Comparison of ENCODE assay signal across 10 cellular contexts in genomic region chr15:43218908-43219706, GRCh38. TPM values are rescaled to one million over a fixed set of nuclear protein-coding genes. Genes with fewer than 3 reads are reported as not detected.
A peak's percentile ranks its signal among the peaks of the same experiment; 100 is the strongest.
DNase-seq lines count a peak whose midpoint lies in the region; ATAC-seq and TF ChIP-seq lines count a peak whose summit lies in the region.
"Had no signal": no experiment of that assay in that cellular context is flagged by ENCODE, and none has a peak within 500 bp of the region (broad histone marks: within the 10 kb centered on the region; RNA-seq: fewer than 3 reads in every experiment).

No MANE protein-coding gene starts in this region.

- WGBS in GM23248 (ENCODE audit: low coverage in 1 of 2, low lambda C conversion rate in 2 of 2, missing lambda C conversion rate in 2 of 2), 2 experiments, result 38% methylated on average over 13 of the region's 13 CpGs

- TF ChIP-seq CTCF in CD14-positive monocyte (IDR thresholded peaks at IDR 0.05), result peak; percentile 24

- H3K27ac ChIP-seq in GM23248, result no peak overlapping the region

- H3K4me1 ChIP-seq in GM23248 (ENCODE audit: insufficient read depth), result no peaks in the 10 kb centered on the region

- no peaks in the 10 kb centered on the region for H3K4me1 Mint-ChIP-seq in CD14-positive monocyte
- H3K4me1 Mint-ChIP-seq: nephron had no signal

- H3K27me3 ChIP-seq in GM23248 (replicated peaks; ENCODE audit: insufficient read depth), result peaks cover 24% of the 10 kb centered on the region

- no peaks in the 10 kb centered on the region for H4K20me1 ChIP-seq in GM23248 (ENCODE audit: insufficient read depth)

- H3K9ac ChIP-seq in GM23248, result no peak overlapping the region

- no peak overlapping the region for H3K4me3 ChIP-seq in GM23248

- H3K9me2 ChIP-seq in GM23248 (ENCODE audit: insufficient read depth), result no peaks in the 10 kb centered on the region

- ATAC-seq in GM18861 (IDR thresholded peaks at IDR 0.05; ENCODE audit: unreplicated experiment), result no peak

- H3F3A ChIP-seq in GM23248 (ENCODE audit: insufficient read depth), result no peaks in the 10 kb centered on the region

- no peaks in the 10 kb centered on the region for H3K36me3 Mint-ChIP-seq in CD14-positive monocyte

- DNase-seq in CD14-positive monocyte (ENCODE audit: low spot score) (no peak), GM23248 (peak; percentile 68), amniotic epithelial cell (ENCODE audit: low read depth) (peak; percentile 58), iPS DF 19.7 (ENCODE audit: low read depth, low spot score) (peak; percentile 73), anterior cingulate cortex (lab: John Stamatoyannopoulos, UW) (no peak), GDM1 (lab: John Stamatoyannopoulos, UW) (no peak), DMS114 treated with DMSO at 0.1 percent for 48 hours (lab: John Stamatoyannopoulos, UW; ENCODE audit: unreplicated experiment) (no peak)
- DNase-seq: NCI-H2029 had no signal

- no peaks in the 10 kb centered on the region for H3K36me3 ChIP-seq in GM23248 (ENCODE audit: low read depth)

- no peaks in the 10 kb centered on the region for H3K9me3 ChIP-seq in GM23248 (ENCODE audit: low read depth)

- H2AFZ ChIP-seq in GM23248, result no peak overlapping the region

- no peak overlapping the region for H3K4me2 ChIP-seq in GM23248 (ENCODE audit: unreplicated experiment)

- in situ Hi-C loops in GM23248 (cut with MboI), result no loop called here

- no peaks in the 10 kb centered on the region for H3K79me2 ChIP-seq in GM23248 (ENCODE audit: insufficient read depth)

- no peak overlapping the region for H3K27ac Mint-ChIP-seq in CD14-positive monocyte
- H3K27ac Mint-ChIP-seq: nephron had no signal

- intact Hi-C loops in CD14-positive monocyte (cut with micrococcal nuclease), result no loop called here

- no peak overlapping the region for H3K4me3 Mint-ChIP-seq in CD14-positive monocyte
- H3K4me3 Mint-ChIP-seq: nephron had no signal

- peaks cover 5 to 9% (median 7%) of the 10 kb centered on the region in 3 donors for H3K27me3 Mint-ChIP-seq in CD14-positive monocyte (ENCODE audit: low read depth in 3 of 3)

- peaks cover 0 to 8% (median 4%) of the 10 kb centered on the region in 7 donors for H3K9me3 Mint-ChIP-seq in CD14-positive monocyte
- H3K9me3 Mint-ChIP-seq: nephron had no signal

RNA-seq across cellular contexts. Expression of gene EPB42, which starts 1.7 kb away (rescaled TPM):
- under 1 TPM; 0.08 to 0.13 TPM for polyA plus RNA-seq in CD14-positive monocyte
- total RNA-seq in GM23248 (2014; rRNA removed; shearing (Covaris generic)), result not detected in 2 replicates
- not detected in 2 replicates for polyA plus RNA-seq in GM23248 (2016; fragmentation: Nextera tagmentation; extraction: Ambion mirVana)

RNA-seq across cellular contexts. Expression of gene CCNDBP1, which starts 33.9 kb away (rescaled TPM):
- polyA plus RNA-seq in CD14-positive monocyte (100 to 1,000 TPM; 196 to 205 TPM), GM23248 (2016; fragmentation: Nextera tagmentation; extraction: Ambion mirVana) (100 and 104 TPM in 2 replicates)
- 87.9 and 92.3 TPM in 2 replicates for total RNA-seq in GM23248 (2014; rRNA removed; shearing (Covaris generic))

RNA-seq across cellular contexts. Expression of gene TGM5, which starts 47.6 kb away (rescaled TPM):
- polyA plus RNA-seq in CD14-positive monocyte (not detected), GM23248 (2016; fragmentation: Nextera tagmentation; extraction: Ambion mirVana) (not detected in 2 replicates)
- total RNA-seq in GM23248 (2014; rRNA removed; shearing (Covaris generic)), result not detected in 2 replicates

Comparison
In these comparisons a context has a peak if more than half of its experiments do, and no peak if none do; other contexts are left out.
1. DNase-seq: peak in GM23248 (single experiment), amniotic epithelial cell (single experiment) and iPS DF 19.7 (single experiment); none in CD14-positive monocyte (single experiment), anterior cingulate cortex (0 of 58), GDM1 (single experiment) and DMS114 treated with DMSO at 0.1 percent for 48 hours (single experiment).